ENCODE assay signal across 2 cellular contexts in the genomic region with DNA sequence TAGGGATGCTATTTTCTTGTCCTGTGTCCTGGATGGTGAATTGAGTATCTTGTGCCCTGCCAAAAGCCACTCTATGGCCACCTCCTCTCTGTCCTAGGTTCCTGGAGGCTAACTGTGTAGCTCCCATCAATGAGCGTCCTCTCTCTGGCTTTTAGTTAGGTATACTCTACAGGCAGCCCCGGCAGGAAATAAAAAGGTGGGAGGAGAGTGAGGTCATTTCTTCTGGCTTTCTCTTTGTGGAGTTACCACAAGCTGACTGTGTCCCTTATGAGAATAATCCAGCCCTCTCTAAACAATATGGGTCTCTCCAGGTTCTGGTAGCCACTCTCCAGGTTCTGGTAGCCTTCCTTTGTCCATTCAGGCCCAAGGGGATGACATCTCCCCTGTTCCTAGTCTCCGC.
TF ChIP-seq lines count a peak whose summit lies in the region.

No MANE protein-coding gene starts in this region.

TF ChIP-seq in A549, 52 proteins besides CTCF, POLR2A, EP300 and RAD21 (continued from another document):
- TF ChIP-seq, protein P1, sequence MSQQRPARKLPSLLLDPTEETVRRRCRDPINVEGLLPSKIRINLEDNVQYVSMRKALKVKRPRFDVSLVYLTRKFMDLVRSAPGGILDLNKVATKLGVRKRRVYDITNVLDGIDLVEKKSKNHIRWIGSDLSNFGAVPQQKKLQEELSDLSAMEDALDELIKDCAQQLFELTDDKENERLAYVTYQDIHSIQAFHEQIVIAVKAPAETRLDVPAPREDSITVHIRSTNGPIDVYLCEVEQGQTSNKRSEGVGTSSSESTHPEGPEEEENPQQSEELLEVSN (IDR thresholded peaks at IDR 0.05; ENCODE audit: borderline replicate concordance, low read depth), result no peak
- TF ChIP-seq EHMT2 (IDR thresholded peaks at IDR 0.05; ENCODE audit: low read depth) (no peak), HOXA7 (CRISPR knock-in tag; IDR thresholded peaks at IDR 0.05) (no peak), RFX5 (IDR thresholded peaks at IDR 0.05) (no peak), MAZ (IDR thresholded peaks at IDR 0.05; ENCODE audit: borderline replicate concordance, low read depth, low read length) (no peak), ESRRA (IDR thresholded peaks at IDR 0.05; ENCODE audit: borderline replicate concordance, low read length) (no peak), JUN (IDR thresholded peaks at IDR 0.05) (no peak), RNF2 (IDR thresholded peaks at IDR 0.05; ENCODE audit: borderline replicate concordance, low read depth) (no peak), NPAS2 (CRISPR knock-in tag; IDR thresholded peaks at IDR 0.05; ENCODE audit: borderline replicate concordance) (no peak), SMC3 (IDR thresholded peaks at IDR 0.05) (no peak), ZNF302 (CRISPR knock-in tag; IDR thresholded peaks at IDR 0.05) (no peak), GATA3 (IDR thresholded peaks at IDR 0.05; ENCODE audit: borderline replicate concordance) (no peak), JUNB (IDR thresholded peaks at IDR 0.05) (no peak)
- TF ChIP-seq, protein P2, sequence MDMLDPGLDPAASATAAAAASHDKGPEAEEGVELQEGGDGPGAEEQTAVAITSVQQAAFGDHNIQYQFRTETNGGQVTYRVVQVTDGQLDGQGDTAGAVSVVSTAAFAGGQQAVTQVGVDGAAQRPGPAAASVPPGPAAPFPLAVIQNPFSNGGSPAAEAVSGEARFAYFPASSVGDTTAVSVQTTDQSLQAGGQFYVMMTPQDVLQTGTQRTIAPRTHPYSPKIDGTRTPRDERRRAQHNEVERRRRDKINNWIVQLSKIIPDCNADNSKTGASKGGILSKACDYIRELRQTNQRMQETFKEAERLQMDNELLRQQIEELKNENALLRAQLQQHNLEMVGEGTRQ (IDR thresholded peaks at IDR 0.05), result no peak
- TF ChIP-seq, protein P3, sequence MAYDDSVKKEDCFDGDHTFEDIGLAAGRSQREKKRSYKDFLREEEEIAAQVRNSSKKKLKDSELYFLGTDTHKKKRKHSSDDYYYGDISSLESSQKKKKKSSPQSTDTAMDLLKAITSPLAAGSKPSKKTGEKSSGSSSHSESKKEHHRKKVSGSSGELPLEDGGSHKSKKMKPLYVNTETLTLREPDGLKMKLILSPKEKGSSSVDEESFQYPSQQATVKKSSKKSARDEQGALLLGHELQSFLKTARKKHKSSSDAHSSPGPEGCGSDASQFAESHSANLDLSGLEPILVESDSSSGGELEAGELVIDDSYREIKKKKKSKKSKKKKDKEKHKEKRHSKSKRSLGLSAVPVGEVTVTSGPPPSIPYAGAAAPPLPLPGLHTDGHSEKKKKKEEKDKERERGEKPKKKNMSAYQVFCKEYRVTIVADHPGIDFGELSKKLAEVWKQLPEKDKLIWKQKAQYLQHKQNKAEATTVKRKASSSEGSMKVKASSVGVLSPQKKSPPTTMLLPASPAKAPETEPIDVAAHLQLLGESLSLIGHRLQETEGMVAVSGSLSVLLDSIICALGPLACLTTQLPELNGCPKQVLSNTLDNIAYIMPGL (CRISPR knock-in tag; IDR thresholded peaks at IDR 0.05; ENCODE audit: borderline replicate concordance), result no peak

TF ChIP-seq in WTC11, 78 proteins besides CTCF, POLR2A, EP300 and RAD21 (continued from another document):
- TF ChIP-seq, protein P4, sequence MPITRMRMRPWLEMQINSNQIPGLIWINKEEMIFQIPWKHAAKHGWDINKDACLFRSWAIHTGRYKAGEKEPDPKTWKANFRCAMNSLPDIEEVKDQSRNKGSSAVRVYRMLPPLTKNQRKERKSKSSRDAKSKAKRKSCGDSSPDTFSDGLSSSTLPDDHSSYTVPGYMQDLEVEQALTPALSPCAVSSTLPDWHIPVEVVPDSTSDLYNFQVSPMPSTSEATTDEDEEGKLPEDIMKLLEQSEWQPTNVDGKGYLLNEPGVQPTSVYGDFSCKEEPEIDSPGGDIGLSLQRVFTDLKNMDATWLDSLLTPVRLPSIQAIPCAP (CRISPR knock-in tag; IDR thresholded peaks at IDR 0.05), result no peak
- TF ChIP-seq, protein P5, sequence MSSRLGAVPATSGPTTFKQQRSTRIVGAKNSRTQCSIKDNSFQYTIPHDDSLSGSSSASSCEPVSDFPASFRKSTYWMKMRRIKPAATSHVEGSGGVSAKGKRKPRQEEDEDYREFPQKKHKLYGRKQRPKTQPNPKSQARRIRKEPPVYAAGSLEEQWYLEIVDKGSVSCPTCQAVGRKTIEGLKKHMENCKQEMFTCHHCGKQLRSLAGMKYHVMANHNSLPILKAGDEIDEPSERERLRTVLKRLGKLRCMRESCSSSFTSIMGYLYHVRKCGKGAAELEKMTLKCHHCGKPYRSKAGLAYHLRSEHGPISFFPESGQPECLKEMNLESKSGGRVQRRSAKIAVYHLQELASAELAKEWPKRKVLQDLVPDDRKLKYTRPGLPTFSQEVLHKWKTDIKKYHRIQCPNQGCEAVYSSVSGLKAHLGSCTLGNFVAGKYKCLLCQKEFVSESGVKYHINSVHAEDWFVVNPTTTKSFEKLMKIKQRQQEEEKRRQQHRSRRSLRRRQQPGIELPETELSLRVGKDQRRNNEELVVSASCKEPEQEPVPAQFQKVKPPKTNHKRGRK (CRISPR knock-in tag; IDR thresholded peaks at IDR 0.05; ENCODE audit: borderline replicate concordance), result no peak
- TF ChIP-seq NFE2L1 (CRISPR knock-in tag; IDR thresholded peaks at IDR 0.05), result no peak
- TF ChIP-seq, protein P6, sequence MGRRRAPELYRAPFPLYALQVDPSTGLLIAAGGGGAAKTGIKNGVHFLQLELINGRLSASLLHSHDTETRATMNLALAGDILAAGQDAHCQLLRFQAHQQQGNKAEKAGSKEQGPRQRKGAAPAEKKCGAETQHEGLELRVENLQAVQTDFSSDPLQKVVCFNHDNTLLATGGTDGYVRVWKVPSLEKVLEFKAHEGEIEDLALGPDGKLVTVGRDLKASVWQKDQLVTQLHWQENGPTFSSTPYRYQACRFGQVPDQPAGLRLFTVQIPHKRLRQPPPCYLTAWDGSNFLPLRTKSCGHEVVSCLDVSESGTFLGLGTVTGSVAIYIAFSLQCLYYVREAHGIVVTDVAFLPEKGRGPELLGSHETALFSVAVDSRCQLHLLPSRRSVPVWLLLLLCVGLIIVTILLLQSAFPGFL (CRISPR knock-in tag; IDR thresholded peaks at IDR 0.05; ENCODE audit: borderline replicate concordance), result no peak
- no peak for TF ChIP-seq HMGA2 (CRISPR knock-in tag; IDR thresholded peaks at IDR 0.05)
- TF ChIP-seq ZNF423 (CRISPR knock-in tag; IDR thresholded peaks at IDR 0.05), result no peak
- TF ChIP-seq, protein P7, sequence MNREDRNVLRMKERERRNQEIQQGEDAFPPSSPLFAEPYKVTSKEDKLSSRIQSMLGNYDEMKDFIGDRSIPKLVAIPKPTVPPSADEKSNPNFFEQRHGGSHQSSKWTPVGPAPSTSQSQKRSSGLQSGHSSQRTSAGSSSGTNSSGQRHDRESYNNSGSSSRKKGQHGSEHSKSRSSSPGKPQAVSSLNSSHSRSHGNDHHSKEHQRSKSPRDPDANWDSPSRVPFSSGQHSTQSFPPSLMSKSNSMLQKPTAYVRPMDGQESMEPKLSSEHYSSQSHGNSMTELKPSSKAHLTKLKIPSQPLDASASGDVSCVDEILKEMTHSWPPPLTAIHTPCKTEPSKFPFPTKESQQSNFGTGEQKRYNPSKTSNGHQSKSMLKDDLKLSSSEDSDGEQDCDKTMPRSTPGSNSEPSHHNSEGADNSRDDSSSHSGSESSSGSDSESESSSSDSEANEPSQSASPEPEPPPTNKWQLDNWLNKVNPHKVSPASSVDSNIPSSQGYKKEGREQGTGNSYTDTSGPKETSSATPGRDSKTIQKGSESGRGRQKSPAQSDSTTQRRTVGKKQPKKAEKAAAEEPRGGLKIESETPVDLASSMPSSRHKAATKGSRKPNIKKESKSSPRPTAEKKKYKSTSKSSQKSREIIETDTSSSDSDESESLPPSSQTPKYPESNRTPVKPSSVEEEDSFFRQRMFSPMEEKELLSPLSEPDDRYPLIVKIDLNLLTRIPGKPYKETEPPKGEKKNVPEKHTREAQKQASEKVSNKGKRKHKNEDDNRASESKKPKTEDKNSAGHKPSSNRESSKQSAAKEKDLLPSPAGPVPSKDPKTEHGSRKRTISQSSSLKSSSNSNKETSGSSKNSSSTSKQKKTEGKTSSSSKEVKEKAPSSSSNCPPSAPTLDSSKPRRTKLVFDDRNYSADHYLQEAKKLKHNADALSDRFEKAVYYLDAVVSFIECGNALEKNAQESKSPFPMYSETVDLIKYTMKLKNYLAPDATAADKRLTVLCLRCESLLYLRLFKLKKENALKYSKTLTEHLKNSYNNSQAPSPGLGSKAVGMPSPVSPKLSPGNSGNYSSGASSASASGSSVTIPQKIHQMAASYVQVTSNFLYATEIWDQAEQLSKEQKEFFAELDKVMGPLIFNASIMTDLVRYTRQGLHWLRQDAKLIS (CRISPR knock-in tag; IDR thresholded peaks at IDR 0.05; ENCODE audit: borderline replicate concordance), result no peak
- TF ChIP-seq TCF7 (CRISPR knock-in tag; IDR thresholded peaks at IDR 0.05; ENCODE audit: low read depth), result no peak
- no peak for TF ChIP-seq SMAD3 (CRISPR knock-in tag; IDR thresholded peaks at IDR 0.05; ENCODE audit: borderline replicate concordance)
- no peak for TF ChIP-seq NR2C2 (CRISPR knock-in tag; IDR thresholded peaks at IDR 0.05)
- no peak for TF ChIP-seq IRF2 (CRISPR knock-in tag; IDR thresholded peaks at IDR 0.05; ENCODE audit: borderline replicate concordance, low read depth)
- TF ChIP-seq ZNF317 (CRISPR knock-in tag; IDR thresholded peaks at IDR 0.05; ENCODE audit: borderline replicate concordance, low read depth), result no peak
- TF ChIP-seq ZBTB21 (CRISPR knock-in tag; IDR thresholded peaks at IDR 0.05; ENCODE audit: borderline replicate concordance), result no peak
- no peak for TF ChIP-seq PRRX2 (CRISPR knock-in tag; IDR thresholded peaks at IDR 0.05)
- TF ChIP-seq, protein P8, sequence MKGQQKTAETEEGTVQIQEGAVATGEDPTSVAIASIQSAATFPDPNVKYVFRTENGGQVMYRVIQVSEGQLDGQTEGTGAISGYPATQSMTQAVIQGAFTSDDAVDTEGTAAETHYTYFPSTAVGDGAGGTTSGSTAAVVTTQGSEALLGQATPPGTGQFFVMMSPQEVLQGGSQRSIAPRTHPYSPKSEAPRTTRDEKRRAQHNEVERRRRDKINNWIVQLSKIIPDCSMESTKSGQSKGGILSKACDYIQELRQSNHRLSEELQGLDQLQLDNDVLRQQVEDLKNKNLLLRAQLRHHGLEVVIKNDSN (CRISPR knock-in tag; IDR thresholded peaks at IDR 0.05), result no peak
- TF ChIP-seq SOX15 (CRISPR knock-in tag; IDR thresholded peaks at IDR 0.05), result no peak
- no peak for TF ChIP-seq CBFB (CRISPR knock-in tag; IDR thresholded peaks at IDR 0.05; ENCODE audit: low read depth)
